In genomic region chr5:10801931-10802674, GRCh38 we compare ENCODE assay signal across 2 cellular contexts.
TF ChIP-seq lines count a peak whose summit lies in the region.

No MANE protein-coding gene starts in this region.

TF ChIP-seq in endothelial cell of umbilical vein, 7 proteins besides CTCF, POLR2A, EP300 and RAD21:
- no peak for TF ChIP-seq JUN (IDR thresholded peaks at IDR 0.05; ENCODE audit: borderline replicate concordance, insufficient read depth, insufficient read length, low read depth)
- no peak for TF ChIP-seq FOS (IDR thresholded peaks at IDR 0.05; ENCODE audit: borderline replicate concordance, insufficient read depth, low read length)
- no peak for TF ChIP-seq GATA2 (IDR thresholded peaks at IDR 0.05; ENCODE audit: insufficient read depth, insufficient read length, low read depth, low read length)
TF ChIP-seq in endothelial cell of umbilical vein: peak in this region for 0.

TF ChIP-seq in HepG2, 621 proteins besides CTCF, POLR2A, EP300 and RAD21:
- no peak for TF ChIP-seq MED1 (CRISPR knock-in tag; IDR thresholded peaks at IDR 0.05)
- peak; percentile 25; the same call in 1 of the 2 replicates for TF ChIP-seq STAG1 (CRISPR knock-in tag; IDR thresholded peaks at IDR 0.05)
